ENCODE assay signal across 12 cellular contexts in genomic region chr4:145736241-145736831, GRCh38. TPM values are rescaled to one million over a fixed set of nuclear protein-coding genes. Genes with fewer than 3 reads are reported as not detected.
A peak's percentile ranks its signal among the peaks of the same experiment; 100 is the strongest.
DNase-seq lines count a peak whose midpoint lies in the region; ATAC-seq and TF ChIP-seq lines count a peak whose summit lies in the region.
"Had no signal": no experiment of that assay in that cellular context is flagged by ENCODE, and none has a peak within 500 bp of the region (broad histone marks: within the 10 kb centered on the region; RNA-seq: fewer than 3 reads in every experiment).

No MANE protein-coding gene starts in this region.

- TF ChIP-seq EP300 in esophagus muscularis mucosa (IDR thresholded peaks at IDR 0.05): no peak

- H3K36me3 ChIP-seq in esophagus muscularis mucosa (no peaks in the 10 kb centered on the region), muscle layer of duodenum (ENCODE audit: control insufficient read depth in 1 of 2, insufficient read depth in 2 of 2, low read length in 2 of 2) (peaks cover 0 to 12% of the 10 kb centered on the region in 2 donors)

- H3K9me3 ChIP-seq in esophagus muscularis mucosa (no peaks in the 10 kb centered on the region), muscle layer of duodenum (ENCODE audit: control insufficient read depth in 1 of 2, low read length in 2 of 2) (no peaks in the 10 kb centered on the region)

- TF ChIP-seq CTCF in esophagus muscularis mucosa (IDR thresholded peaks at IDR 0.05): no peak

- peak; percentile 34 for DNase-seq in AG08395 (ENCODE audit: low spot score)
- DNase-seq in NCI-H446 (lab: John Stamatoyannopoulos, UW): peak; percentile 1 to 68
- no peak for DNase-seq in esophagus muscularis mucosa (ENCODE audit: extremely low spot score)
- DNase-seq in NCI-H2227 (lab: John Stamatoyannopoulos, UW; ENCODE audit: unreplicated experiment): no peak
- no peak for DNase-seq in T-helper 2 cell
- no peak for DNase-seq in stimulated activated CD4-positive, alpha-beta T cell treated with anti-CD3 and anti-CD28 coated beads, Interleukin-1b, Interleukin-23, amount 100 ng/mL, for 48 hours
- DNase-seq: CD4-positive, alpha-beta T cell; naive thymus-derived CD4-positive, alpha-beta T cell; NK-92 treated with Interleukin-12 subunit alpha and Interleukin-12 subunit beta, amount 100 ng/mL, for 24 hours; stimulated activated CD8-positive, alpha-beta memory T cell treated with anti-CD3 and anti-CD28 coated beads, Interleukin-4, amount 100 ng/mL, for 48 hours had no signal

- H3K4me3 ChIP-seq in esophagus muscularis mucosa (no peak overlapping the region), muscle layer of duodenum (ENCODE audit: low read depth in 1 of 2, low read length in 2 of 2) (no peak overlapping the region)

- intact Hi-C loops in esophagus muscularis mucosa (cut with DNase I): no loop called here

- H3K27ac ChIP-seq in esophagus muscularis mucosa (replicated peaks in 1 of 4) (peak overlapping the region; percentile 94 to 100 (median 98)), muscle layer of duodenum (ENCODE audit: low read length) (peak overlapping the region; percentile 94)

- no peak for ATAC-seq in GM21825 (IDR thresholded peaks at IDR 0.05; ENCODE audit: unreplicated experiment)
- ATAC-seq: naive thymus-derived CD4-positive, alpha-beta T cell had no signal

- peaks cover 42 to 76% (median 67%) of the 10 kb centered on the region in 4 donors for H3K4me1 ChIP-seq in esophagus muscularis mucosa
- H3K4me1 ChIP-seq in muscle layer of duodenum (ENCODE audit: control insufficient read depth in 1 of 2, insufficient read depth in 2 of 2, low read length in 2 of 2): peaks cover under 1 to 25% of the 10 kb centered on the region in 2 donors

- no peak for TF ChIP-seq POLR2A in esophagus muscularis mucosa (IDR thresholded peaks at IDR 0.05; ENCODE audit: low read depth)

- no peaks in the 10 kb centered on the region for H3K27me3 ChIP-seq in esophagus muscularis mucosa
- H3K27me3 ChIP-seq in muscle layer of duodenum (ENCODE audit: low read depth, low read length): no peaks in the 10 kb centered on the region

- 30% methylated on average over 8 of the region's 9 CpGs for WGBS in esophagus muscularis mucosa

RNA-seq across cellular contexts. Expression of gene C4orf51, which starts 56.4 kb away (rescaled TPM):
- total RNA-seq in esophagus muscularis mucosa: not detected
- total RNA-seq: CD4-positive, alpha-beta T cell; naive thymus-derived CD4-positive, alpha-beta T cell had no signal

Comparison
In these comparisons a context has a peak if more than half of its experiments do, and no peak if none do; other contexts are left out.
1. DNase-seq: peak in AG08395 (single experiment) and NCI-H446 (2 of 2); none in esophagus muscularis mucosa (single experiment), NCI-H2227 (single experiment), T-helper 2 cell (0 of 5) and stimulated activated CD4-positive, alpha-beta T cell treated with anti-CD3 and anti-CD28 coated beads, Interleukin-1b, Interleukin-23, amount 100 ng/mL, for 48 hours (single experiment).